19 cellular contexts compared by ENCODE assay signal in the genomic region with DNA sequence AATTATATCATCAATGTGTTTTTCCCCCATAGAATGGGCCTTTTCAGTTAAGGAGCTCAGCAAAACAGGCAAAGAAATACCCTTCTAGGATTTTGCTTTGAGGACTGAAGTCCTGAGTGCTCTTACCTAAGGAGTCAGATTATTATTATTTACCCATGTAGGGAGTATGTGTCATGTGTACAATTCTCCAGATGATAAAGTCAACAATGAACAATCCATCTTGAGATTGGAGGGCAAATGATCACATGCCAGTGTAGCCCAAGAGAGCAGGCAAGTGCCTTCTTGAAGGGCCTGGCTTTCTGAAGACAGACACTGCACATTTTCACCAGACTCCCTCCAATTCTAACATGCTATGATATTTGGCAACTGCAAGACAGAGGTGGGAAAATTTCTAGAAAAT.
"Had no signal": no experiment of that assay in that cellular context is flagged by ENCODE, and none has a peak within 500 bp of the region (broad histone marks: within the 10 kb centered on the region; RNA-seq: fewer than 3 reads in every experiment).

No MANE protein-coding gene starts in this region.

- H3K4me3 ChIP-seq: esophagus squamous epithelium, gastroesophageal sphincter, hepatocyte, mucosa of descending colon, sigmoid colon, skin epidermis, testis, tibial nerve had no signal

- H3K27me3 Mint-ChIP-seq: naive thymus-derived CD8-positive, alpha-beta T cell; stimulated activated naive B cell treated with anti-CD40 and anti-IgM and Interleukin-4, amounts not matched to agents 10 μg/mL and 1 μg/mL and 100 μg/mL, for 72 hours; stimulated activated naive CD8-positive, alpha-beta T cell treated with anti-CD3 and anti-CD28 coated beads, Interleukin-15, amount 100 ng/mL, for 72 hours had no signal

- DNase-seq: effector memory CD4-positive, alpha-beta T cell; esophagus squamous epithelium; foreskin fibroblast; head of caudate nucleus; kidney; left cardiac atrium; mucosa of descending colon; naive thymus-derived CD8-positive, alpha-beta T cell; sigmoid colon; stimulated activated CD4-positive, alpha-beta T cell treated with anti-CD3 and anti-CD28 coated beads, Interleukin-2, amount 100 ng/mL, for 24 hours; stimulated activated CD4-positive, alpha-beta T cell treated with anti-CD3 and anti-CD28 coated beads, Interleukin-4, amount 100 ng/mL, for 4 hours; stimulated activated naive B cell treated with anti-CD40 and anti-IgM and Interleukin-4, amounts not matched to agents 10 μg/mL and 1 μg/mL and 100 μg/mL, for 72 hours; stimulated activated naive CD8-positive, alpha-beta T cell treated with anti-CD3 and anti-CD28 coated beads, Interleukin-15, amount 100 ng/mL, for 72 hours; testis had no signal

- H3K4me1 Mint-ChIP-seq: stimulated activated naive CD8-positive, alpha-beta T cell treated with anti-CD3 and anti-CD28 coated beads, Interleukin-15, amount 100 ng/mL, for 72 hours had no signal

- H3K27ac ChIP-seq: esophagus squamous epithelium, gastroesophageal sphincter, hepatocyte, neutrophil, sigmoid colon, skin epidermis, testis, tibial nerve had no signal

- H3K27me3 ChIP-seq: esophagus squamous epithelium, gastroesophageal sphincter, hepatocyte, neutrophil, sigmoid colon, testis, tibial nerve had no signal

- H3K9me3 Mint-ChIP-seq: naive thymus-derived CD8-positive, alpha-beta T cell; stimulated activated naive B cell treated with anti-CD40 and anti-IgM and Interleukin-4, amounts not matched to agents 10 μg/mL and 1 μg/mL and 100 μg/mL, for 72 hours; stimulated activated naive CD8-positive, alpha-beta T cell treated with anti-CD3 and anti-CD28 coated beads, Interleukin-15, amount 100 ng/mL, for 72 hours had no signal

- H3K4me1 ChIP-seq: sigmoid colon, testis, tibial nerve had no signal

- ATAC-seq: gastroesophageal sphincter; left cardiac atrium; mucosa of descending colon; naive thymus-derived CD8-positive, alpha-beta T cell; stimulated activated naive B cell treated with anti-CD40 and anti-IgM and Interleukin-4, amounts not matched to agents 10 μg/mL and 1 μg/mL and 100 μg/mL, for 72 hours; stimulated activated naive CD8-positive, alpha-beta T cell treated with anti-CD3 and anti-CD28 coated beads, Interleukin-15, amount 100 ng/mL, for 72 hours had no signal

- H3K9me3 ChIP-seq: esophagus squamous epithelium, gastroesophageal sphincter, mucosa of descending colon, neutrophil, sigmoid colon, testis, tibial nerve had no signal

- H3K4me3 Mint-ChIP-seq: naive thymus-derived CD8-positive, alpha-beta T cell; stimulated activated naive B cell treated with anti-CD40 and anti-IgM and Interleukin-4, amounts not matched to agents 10 μg/mL and 1 μg/mL and 100 μg/mL, for 72 hours; stimulated activated naive CD8-positive, alpha-beta T cell treated with anti-CD3 and anti-CD28 coated beads, Interleukin-15, amount 100 ng/mL, for 72 hours had no signal

- H3K36me3 ChIP-seq: neutrophil, sigmoid colon, tibial nerve had no signal

- FAIRE-seq: kidney had no signal

- H3K27ac Mint-ChIP-seq: naive thymus-derived CD8-positive, alpha-beta T cell; stimulated activated naive B cell treated with anti-CD40 and anti-IgM and Interleukin-4, amounts not matched to agents 10 μg/mL and 1 μg/mL and 100 μg/mL, for 72 hours had no signal
